In genomic region chr2:111711270-111711669, GRCh38 we compare ENCODE assay signal across 1 cellular context.
TF ChIP-seq lines count a peak whose summit lies in the region.

No MANE protein-coding gene starts in this region.

TF ChIP-seq in GM23338, 12 proteins besides CTCF, POLR2A, EP300 and RAD21 (continued from another document):
- TF ChIP-seq, protein P1, sequence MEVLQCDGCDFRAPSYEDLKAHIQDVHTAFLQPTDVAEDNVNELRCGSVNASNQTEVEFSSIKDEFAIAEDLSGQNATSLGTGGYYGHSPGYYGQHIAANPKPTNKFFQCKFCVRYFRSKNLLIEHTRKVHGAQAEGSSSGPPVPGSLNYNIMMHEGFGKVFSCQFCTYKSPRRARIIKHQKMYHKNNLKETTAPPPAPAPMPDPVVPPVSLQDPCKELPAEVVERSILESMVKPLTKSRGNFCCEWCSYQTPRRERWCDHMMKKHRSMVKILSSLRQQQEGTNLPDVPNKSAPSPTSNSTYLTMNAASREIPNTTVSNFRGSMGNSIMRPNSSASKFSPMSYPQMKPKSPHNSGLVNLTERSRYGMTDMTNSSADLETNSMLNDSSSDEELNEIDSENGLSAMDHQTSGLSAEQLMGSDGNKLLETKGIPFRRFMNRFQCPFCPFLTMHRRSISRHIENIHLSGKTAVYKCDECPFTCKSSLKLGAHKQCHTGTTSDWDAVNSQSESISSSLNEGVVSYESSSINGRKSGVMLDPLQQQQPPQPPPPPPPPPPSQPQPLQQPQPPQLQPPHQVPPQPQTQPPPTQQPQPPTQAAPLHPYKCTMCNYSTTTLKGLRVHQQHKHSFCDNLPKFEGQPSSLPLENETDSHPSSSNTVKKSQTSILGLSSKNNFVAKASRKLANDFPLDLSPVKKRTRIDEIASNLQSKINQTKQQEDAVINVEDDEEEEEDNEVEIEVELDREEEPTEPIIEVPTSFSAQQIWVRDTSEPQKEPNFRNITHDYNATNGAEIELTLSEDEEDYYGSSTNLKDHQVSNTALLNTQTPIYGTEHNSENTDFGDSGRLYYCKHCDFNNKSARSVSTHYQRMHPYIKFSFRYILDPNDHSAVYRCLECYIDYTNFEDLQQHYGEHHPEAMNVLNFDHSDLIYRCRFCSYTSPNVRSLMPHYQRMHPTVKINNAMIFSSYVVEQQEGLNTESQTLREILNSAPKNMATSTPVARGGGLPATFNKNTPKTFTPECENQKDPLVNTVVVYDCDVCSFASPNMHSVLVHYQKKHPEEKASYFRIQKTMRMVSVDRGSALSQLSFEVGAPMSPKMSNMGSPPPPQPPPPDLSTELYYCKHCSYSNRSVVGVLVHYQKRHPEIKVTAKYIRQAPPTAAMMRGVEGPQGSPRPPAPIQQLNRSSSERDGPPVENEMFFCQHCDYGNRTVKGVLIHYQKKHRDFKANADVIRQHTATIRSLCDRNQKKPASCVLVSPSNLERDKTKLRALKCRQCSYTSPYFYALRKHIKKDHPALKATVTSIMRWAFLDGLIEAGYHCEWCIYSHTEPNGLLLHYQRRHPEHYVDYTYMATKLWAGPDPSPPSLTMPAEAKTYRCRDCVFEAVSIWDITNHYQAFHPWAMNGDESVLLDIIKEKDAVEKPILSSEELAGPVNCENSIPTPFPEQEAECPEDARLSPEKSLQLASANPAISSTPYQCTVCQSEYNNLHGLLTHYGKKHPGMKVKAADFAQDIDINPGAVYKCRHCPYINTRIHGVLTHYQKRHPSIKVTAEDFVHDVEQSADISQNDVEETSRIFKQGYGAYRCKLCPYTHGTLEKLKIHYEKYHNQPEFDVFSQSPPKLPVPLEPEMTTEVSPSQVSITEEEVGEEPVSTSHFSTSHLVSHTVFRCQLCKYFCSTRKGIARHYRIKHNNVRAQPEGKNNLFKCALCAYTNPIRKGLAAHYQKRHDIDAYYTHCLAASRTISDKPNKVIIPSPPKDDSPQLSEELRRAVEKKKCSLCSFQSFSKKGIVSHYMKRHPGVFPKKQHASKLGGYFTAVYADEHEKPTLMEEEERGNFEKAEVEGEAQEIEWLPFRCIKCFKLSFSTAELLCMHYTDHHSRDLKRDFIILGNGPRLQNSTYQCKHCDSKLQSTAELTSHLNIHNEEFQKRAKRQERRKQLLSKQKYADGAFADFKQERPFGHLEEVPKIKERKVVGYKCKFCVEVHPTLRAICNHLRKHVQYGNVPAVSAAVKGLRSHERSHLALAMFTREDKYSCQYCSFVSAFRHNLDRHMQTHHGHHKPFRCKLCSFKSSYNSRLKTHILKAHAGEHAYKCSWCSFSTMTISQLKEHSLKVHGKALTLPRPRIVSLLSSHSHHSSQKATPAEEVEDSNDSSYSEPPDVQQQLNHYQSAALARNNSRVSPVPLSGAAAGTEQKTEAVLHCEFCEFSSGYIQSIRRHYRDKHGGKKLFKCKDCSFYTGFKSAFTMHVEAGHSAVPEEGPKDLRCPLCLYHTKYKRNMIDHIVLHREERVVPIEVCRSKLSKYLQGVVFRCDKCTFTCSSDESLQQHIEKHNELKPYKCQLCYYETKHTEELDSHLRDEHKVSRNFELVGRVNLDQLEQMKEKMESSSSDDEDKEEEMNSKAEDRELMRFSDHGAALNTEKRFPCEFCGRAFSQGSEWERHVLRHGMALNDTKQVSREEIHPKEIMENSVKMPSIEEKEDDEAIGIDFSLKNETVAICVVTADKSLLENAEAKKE (CRISPR knock-in tag; IDR thresholded peaks at IDR 0.05): no peak
- TF ChIP-seq EZH2phosphoT487 (IDR thresholded peaks at IDR 0.05; ENCODE audit: unreplicated experiment): no peak
- TF ChIP-seq, protein P2, sequence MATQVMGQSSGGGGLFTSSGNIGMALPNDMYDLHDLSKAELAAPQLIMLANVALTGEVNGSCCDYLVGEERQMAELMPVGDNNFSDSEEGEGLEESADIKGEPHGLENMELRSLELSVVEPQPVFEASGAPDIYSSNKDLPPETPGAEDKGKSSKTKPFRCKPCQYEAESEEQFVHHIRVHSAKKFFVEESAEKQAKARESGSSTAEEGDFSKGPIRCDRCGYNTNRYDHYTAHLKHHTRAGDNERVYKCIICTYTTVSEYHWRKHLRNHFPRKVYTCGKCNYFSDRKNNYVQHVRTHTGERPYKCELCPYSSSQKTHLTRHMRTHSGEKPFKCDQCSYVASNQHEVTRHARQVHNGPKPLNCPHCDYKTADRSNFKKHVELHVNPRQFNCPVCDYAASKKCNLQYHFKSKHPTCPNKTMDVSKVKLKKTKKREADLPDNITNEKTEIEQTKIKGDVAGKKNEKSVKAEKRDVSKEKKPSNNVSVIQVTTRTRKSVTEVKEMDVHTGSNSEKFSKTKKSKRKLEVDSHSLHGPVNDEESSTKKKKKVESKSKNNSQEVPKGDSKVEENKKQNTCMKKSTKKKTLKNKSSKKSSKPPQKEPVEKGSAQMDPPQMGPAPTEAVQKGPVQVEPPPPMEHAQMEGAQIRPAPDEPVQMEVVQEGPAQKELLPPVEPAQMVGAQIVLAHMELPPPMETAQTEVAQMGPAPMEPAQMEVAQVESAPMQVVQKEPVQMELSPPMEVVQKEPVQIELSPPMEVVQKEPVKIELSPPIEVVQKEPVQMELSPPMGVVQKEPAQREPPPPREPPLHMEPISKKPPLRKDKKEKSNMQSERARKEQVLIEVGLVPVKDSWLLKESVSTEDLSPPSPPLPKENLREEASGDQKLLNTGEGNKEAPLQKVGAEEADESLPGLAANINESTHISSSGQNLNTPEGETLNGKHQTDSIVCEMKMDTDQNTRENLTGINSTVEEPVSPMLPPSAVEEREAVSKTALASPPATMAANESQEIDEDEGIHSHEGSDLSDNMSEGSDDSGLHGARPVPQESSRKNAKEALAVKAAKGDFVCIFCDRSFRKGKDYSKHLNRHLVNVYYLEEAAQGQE (IDR thresholded peaks at IDR 0.05; ENCODE audit: unreplicated experiment): no peak
- TF ChIP-seq POLR2AphosphoS5 (IDR thresholded peaks at IDR 0.05; ENCODE audit: low read depth): no peak
